8 cellular contexts compared by ENCODE assay signal in genomic region chr2:176140520-176141317, GRCh38. TPM values are rescaled to one million over a fixed set of nuclear protein-coding genes. Genes with fewer than 3 reads are reported as not detected.
A peak's percentile ranks its signal among the peaks of the same experiment; 100 is the strongest.
DNase-seq lines count a peak whose midpoint lies in the region; ATAC-seq and TF ChIP-seq lines count a peak whose summit lies in the region.

No MANE protein-coding gene starts in this region.

- DNase-seq in activated gamma-delta T cell treated with Interleukin-2 at 50 U/mL for 16 hours (peak; percentile 46), activated gamma-delta T cell (lab: John Stamatoyannopoulos, UW) (no peak), NCI-H1694 treated with DMSO at 0.1 percent for 48 hours (lab: John Stamatoyannopoulos, UW) (peak; percentile 79), dermis blood vessel endothelial cell (peak; percentile 90), lower leg skin (ENCODE audit: low spot score in 2 of 2) (peak in 1 of 2 donors; percentile 95)
- peak; percentile 34 for DNase-seq in activated CD4-positive, alpha-beta T cell treated with anti-CD3 and anti-CD28 coated beads for 1 hour
- peak; percentile 8 to 65 (median 30) for DNase-seq in stimulated activated CD4-positive, alpha-beta T cell treated with anti-CD3 and anti-CD28 coated beads, TNF-alpha, amount 100 ng/mL, for 24 hours (ENCODE audit: low read depth in 3 of 3)

- WGBS in lower leg skin, 2 donors: 12% methylated on average over 27 of the region's 48 CpGs

- H3K4me3 ChIP-seq in lower leg skin (ENCODE audit: low read depth, poor library complexity, severe bottlenecking): peak overlapping the region; percentile 11

- intact Hi-C loops in lower leg skin (cut with DNase I; ENCODE audit: low total_unique reads): no loop called here

- peak; percentile 90 for ATAC-seq in HG02763 (IDR thresholded peaks at IDR 0.05; ENCODE audit: unreplicated experiment)

- TF ChIP-seq CTCF in lower leg skin (IDR thresholded peaks at IDR 0.05): peak in 1 of 3 donors; percentile 64

- TF ChIP-seq POLR2A in lower leg skin (IDR thresholded peaks at IDR 0.05): no peak

RNA-seq across cellular contexts. Expression of gene HOXD4, which starts 10.6 kb away (rescaled TPM):
- 6.1 and 8.8 TPM in 2 replicates for total RNA-seq in dermis blood vessel endothelial cell
- total RNA-seq in lower leg skin: 1 to 10 TPM in 2 of 4 donors, not detected in 2; 2.2 to 2.6 TPM

RNA-seq across cellular contexts. Expression of gene HOXD8, which starts 11.2 kb away (rescaled TPM):
- total RNA-seq in dermis blood vessel endothelial cell (30.3 and 33.0 TPM in 2 replicates), lower leg skin (1 to 10 TPM; 2.4 to 8.9 (median 6.0) TPM)

RNA-seq across cellular contexts. Expression of gene HOXD3, which starts 16.4 kb away (rescaled TPM):
- 19.2 and 54.6 TPM in 2 replicates for total RNA-seq in dermis blood vessel endothelial cell
- total RNA-seq in lower leg skin: 1 to 10 TPM in 2 of 4 donors, under 1 TPM in 1, not detected in 1; 0.56 to 3.1 (median 1.7) TPM

RNA-seq across cellular contexts. Expression of gene HOXD9, which starts 18.2 kb away (rescaled TPM):
- total RNA-seq in dermis blood vessel endothelial cell (24.5 and 28.4 TPM in 2 replicates), lower leg skin (1 to 10 TPM in 3 of 4 donors, under 1 TPM in 1; 0.89 to 5.3 (median 2.1) TPM)

RNA-seq across cellular contexts. Expression of gene HOXD10, which starts 24.1 kb away (rescaled TPM):
- total RNA-seq in dermis blood vessel endothelial cell (7.7 and 15.2 TPM in 2 replicates), lower leg skin (1 to 10 TPM in 2 of 4 donors, under 1 TPM in 1, not detected in 1; 0.29 to 3.1 (median 1.4) TPM)
